In genomic region chr17:17806611-17807010, GRCh38 we compare ENCODE assay signal across 1 cellular context.
TF ChIP-seq lines count a peak whose summit lies in the region.

No MANE protein-coding gene starts in this region.

TF ChIP-seq in HepG2, 621 proteins besides CTCF, POLR2A, EP300 and RAD21 (continued from another document and continues in another):
- no peak for TF ChIP-seq HMGXB3 (CRISPR knock-in tag; IDR thresholded peaks at IDR 0.05; ENCODE audit: borderline replicate concordance)
- no peak for TF ChIP-seq ZNF574 (CRISPR knock-in tag; IDR thresholded peaks at IDR 0.05)
- peak; percentile 71; the same call in 1 of the 2 replicates for TF ChIP-seq MTA1 (CRISPR knock-in tag; IDR thresholded peaks at IDR 0.05; ENCODE audit: borderline replicate concordance)
- TF ChIP-seq, protein P1, sequence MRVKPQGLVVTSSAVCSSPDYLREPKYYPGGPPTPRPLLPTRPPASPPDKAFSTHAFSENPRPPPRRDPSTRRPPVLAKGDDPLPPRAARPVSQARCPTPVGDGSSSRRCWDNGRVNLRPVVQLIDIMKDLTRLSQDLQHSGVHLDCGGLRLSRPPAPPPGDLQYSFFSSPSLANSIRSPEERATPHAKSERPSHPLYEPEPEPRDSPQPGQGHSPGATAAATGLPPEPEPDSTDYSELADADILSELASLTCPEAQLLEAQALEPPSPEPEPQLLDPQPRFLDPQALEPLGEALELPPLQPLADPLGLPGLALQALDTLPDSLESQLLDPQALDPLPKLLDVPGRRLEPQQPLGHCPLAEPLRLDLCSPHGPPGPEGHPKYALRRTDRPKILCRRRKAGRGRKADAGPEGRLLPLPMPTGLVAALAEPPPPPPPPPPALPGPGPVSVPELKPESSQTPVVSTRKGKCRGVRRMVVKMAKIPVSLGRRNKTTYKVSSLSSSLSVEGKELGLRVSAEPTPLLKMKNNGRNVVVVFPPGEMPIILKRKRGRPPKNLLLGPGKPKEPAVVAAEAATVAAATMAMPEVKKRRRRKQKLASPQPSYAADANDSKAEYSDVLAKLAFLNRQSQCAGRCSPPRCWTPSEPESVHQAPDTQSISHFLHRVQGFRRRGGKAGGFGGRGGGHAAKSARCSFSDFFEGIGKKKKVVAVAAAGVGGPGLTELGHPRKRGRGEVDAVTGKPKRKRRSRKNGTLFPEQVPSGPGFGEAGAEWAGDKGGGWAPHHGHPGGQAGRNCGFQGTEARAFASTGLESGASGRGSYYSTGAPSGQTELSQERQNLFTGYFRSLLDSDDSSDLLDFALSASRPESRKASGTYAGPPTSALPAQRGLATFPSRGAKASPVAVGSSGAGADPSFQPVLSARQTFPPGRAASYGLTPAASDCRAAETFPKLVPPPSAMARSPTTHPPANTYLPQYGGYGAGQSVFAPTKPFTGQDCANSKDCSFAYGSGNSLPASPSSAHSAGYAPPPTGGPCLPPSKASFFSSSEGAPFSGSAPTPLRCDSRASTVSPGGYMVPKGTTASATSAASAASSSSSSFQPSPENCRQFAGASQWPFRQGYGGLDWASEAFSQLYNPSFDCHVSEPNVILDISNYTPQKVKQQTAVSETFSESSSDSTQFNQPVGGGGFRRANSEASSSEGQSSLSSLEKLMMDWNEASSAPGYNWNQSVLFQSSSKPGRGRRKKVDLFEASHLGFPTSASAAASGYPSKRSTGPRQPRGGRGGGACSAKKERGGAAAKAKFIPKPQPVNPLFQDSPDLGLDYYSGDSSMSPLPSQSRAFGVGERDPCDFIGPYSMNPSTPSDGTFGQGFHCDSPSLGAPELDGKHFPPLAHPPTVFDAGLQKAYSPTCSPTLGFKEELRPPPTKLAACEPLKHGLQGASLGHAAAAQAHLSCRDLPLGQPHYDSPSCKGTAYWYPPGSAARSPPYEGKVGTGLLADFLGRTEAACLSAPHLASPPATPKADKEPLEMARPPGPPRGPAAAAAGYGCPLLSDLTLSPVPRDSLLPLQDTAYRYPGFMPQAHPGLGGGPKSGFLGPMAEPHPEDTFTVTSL (CRISPR knock-in tag; IDR thresholded peaks at IDR 0.05; ENCODE audit: borderline replicate concordance), result no peak
- TF ChIP-seq ZNF605 (CRISPR knock-in tag; IDR thresholded peaks at IDR 0.05), result 0 out of 2 replicates have a peak, but pooled peaks have one; percentile 28
- peak; percentile 55; the same call in 1 of the 2 replicates for TF ChIP-seq ZFX (CRISPR knock-in tag; IDR thresholded peaks at IDR 0.05; ENCODE audit: low read depth)
- peak; percentile 31; the same call in 1 of the 2 replicates for TF ChIP-seq SAP130 (CRISPR knock-in tag; IDR thresholded peaks at IDR 0.05; ENCODE audit: low read depth)
- TF ChIP-seq CHD2 (IDR thresholded peaks at IDR 0.05; ENCODE audit: low read depth, low read length), result no peak
- no peak for TF ChIP-seq AKAP8 (CRISPR knock-in tag; IDR thresholded peaks at IDR 0.05)
- TF ChIP-seq ZSCAN25 (CRISPR knock-in tag; IDR thresholded peaks at IDR 0.05), result 0 out of 2 replicates have a peak, but pooled peaks have one; percentile 34
- TF ChIP-seq NCOA2 (CRISPR knock-in tag; IDR thresholded peaks at IDR 0.05), result no peak
- no peak for TF ChIP-seq ZNF431 (CRISPR knock-in tag; IDR thresholded peaks at IDR 0.05; ENCODE audit: borderline replicate concordance, low read depth)
- TF ChIP-seq ZNF263 (CRISPR knock-in tag; IDR thresholded peaks at IDR 0.05), result no peak
- TF ChIP-seq ZXDC (CRISPR knock-in tag; IDR thresholded peaks at IDR 0.05), result no peak
- no peak for TF ChIP-seq ZNF160 (CRISPR knock-in tag; IDR thresholded peaks at IDR 0.05)
- TF ChIP-seq MZF1 (CRISPR knock-in tag; IDR thresholded peaks at IDR 0.05; ENCODE audit: borderline replicate concordance), result no peak
- TF ChIP-seq ZNF292 (CRISPR knock-in tag; IDR thresholded peaks at IDR 0.05; ENCODE audit: borderline replicate concordance, low read depth), result peak; percentile 84; the same call in 1 of the 2 replicates
- TF ChIP-seq, protein P2, sequence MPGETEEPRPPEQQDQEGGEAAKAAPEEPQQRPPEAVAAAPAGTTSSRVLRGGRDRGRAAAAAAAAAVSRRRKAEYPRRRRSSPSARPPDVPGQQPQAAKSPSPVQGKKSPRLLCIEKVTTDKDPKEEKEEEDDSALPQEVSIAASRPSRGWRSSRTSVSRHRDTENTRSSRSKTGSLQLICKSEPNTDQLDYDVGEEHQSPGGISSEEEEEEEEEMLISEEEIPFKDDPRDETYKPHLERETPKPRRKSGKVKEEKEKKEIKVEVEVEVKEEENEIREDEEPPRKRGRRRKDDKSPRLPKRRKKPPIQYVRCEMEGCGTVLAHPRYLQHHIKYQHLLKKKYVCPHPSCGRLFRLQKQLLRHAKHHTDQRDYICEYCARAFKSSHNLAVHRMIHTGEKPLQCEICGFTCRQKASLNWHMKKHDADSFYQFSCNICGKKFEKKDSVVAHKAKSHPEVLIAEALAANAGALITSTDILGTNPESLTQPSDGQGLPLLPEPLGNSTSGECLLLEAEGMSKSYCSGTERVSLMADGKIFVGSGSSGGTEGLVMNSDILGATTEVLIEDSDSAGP (CRISPR knock-in tag; IDR thresholded peaks at IDR 0.05; ENCODE audit: borderline replicate concordance), result peak; percentile 61; the same call in 1 of the 2 replicates
- TF ChIP-seq, protein P3, sequence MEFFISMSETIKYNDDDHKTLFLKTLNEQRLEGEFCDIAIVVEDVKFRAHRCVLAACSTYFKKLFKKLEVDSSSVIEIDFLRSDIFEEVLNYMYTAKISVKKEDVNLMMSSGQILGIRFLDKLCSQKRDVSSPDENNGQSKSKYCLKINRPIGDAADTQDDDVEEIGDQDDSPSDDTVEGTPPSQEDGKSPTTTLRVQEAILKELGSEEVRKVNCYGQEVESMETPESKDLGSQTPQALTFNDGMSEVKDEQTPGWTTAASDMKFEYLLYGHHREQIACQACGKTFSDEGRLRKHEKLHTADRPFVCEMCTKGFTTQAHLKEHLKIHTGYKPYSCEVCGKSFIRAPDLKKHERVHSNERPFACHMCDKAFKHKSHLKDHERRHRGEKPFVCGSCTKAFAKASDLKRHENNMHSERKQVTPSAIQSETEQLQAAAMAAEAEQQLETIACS (CRISPR knock-in tag; IDR thresholded peaks at IDR 0.05), result no peak
- TF ChIP-seq, protein P4, sequence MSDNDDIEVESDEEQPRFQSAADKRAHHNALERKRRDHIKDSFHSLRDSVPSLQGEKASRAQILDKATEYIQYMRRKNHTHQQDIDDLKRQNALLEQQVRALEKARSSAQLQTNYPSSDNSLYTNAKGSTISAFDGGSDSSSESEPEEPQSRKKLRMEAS (IDR thresholded peaks at IDR 0.05), result peak; percentile 68; the same call in 1 of the 2 replicates
- TF ChIP-seq CENPX (CRISPR knock-in tag; IDR thresholded peaks at IDR 0.05), result no peak
- TF ChIP-seq SCMH1 (CRISPR knock-in tag; IDR thresholded peaks at IDR 0.05; ENCODE audit: borderline replicate concordance), result no peak
- TF ChIP-seq CC2D1A (CRISPR knock-in tag; IDR thresholded peaks at IDR 0.05), result no peak
- TF ChIP-seq NFYB (CRISPR knock-in tag; IDR thresholded peaks at IDR 0.05), result no peak
- no peak for TF ChIP-seq KMT2A (CRISPR knock-in tag; IDR thresholded peaks at IDR 0.05)
- TF ChIP-seq, protein P5, sequence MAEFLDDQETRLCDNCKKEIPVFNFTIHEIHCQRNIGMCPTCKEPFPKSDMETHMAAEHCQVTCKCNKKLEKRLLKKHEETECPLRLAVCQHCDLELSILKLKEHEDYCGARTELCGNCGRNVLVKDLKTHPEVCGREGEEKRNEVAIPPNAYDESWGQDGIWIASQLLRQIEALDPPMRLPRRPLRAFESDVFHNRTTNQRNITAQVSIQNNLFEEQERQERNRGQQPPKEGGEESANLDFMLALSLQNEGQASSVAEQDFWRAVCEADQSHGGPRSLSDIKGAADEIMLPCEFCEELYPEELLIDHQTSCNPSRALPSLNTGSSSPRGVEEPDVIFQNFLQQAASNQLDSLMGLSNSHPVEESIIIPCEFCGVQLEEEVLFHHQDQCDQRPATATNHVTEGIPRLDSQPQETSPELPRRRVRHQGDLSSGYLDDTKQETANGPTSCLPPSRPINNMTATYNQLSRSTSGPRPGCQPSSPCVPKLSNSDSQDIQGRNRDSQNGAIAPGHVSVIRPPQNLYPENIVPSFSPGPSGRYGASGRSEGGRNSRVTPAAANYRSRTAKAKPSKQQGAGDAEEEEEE (CRISPR knock-in tag; IDR thresholded peaks at IDR 0.05; ENCODE audit: borderline replicate concordance), result no peak
- no peak for TF ChIP-seq ZUFSP (CRISPR knock-in tag; IDR thresholded peaks at IDR 0.05; ENCODE audit: borderline replicate concordance)
- peak; percentile 73; the same call in 1 of the 2 replicates for TF ChIP-seq ZBTB38 (CRISPR knock-in tag; IDR thresholded peaks at IDR 0.05)
- 0 out of 2 replicates have a peak, but pooled peaks have one; percentile 19 for TF ChIP-seq ZNF274 (CRISPR knock-in tag; IDR thresholded peaks at IDR 0.05)
- peak; percentile 30 for TF ChIP-seq TEAD3 (CRISPR knock-in tag; optimal IDR thresholded peaks at IDR 0.05; ENCODE audit: borderline replicate concordance)
- TF ChIP-seq NFE2L1 (CRISPR knock-in tag; IDR thresholded peaks at IDR 0.05; ENCODE audit: borderline replicate concordance), result no peak
- TF ChIP-seq MYC (CRISPR knock-in tag; IDR thresholded peaks at IDR 0.05; ENCODE audit: borderline replicate concordance), result peak; percentile 72
- no peak for TF ChIP-seq KAT2B (IDR thresholded peaks at IDR 0.05; ENCODE audit: borderline replicate concordance, low read depth, low read length)
- TF ChIP-seq NONO (IDR thresholded peaks at IDR 0.05), result no peak
- TF ChIP-seq NONO (CRISPR knock-in tag; conservative IDR thresholded peaks at IDR 0.05), result peak; percentile 64
